Comparison of ENCODE assay signal across 28 cellular contexts in the genomic region with DNA sequence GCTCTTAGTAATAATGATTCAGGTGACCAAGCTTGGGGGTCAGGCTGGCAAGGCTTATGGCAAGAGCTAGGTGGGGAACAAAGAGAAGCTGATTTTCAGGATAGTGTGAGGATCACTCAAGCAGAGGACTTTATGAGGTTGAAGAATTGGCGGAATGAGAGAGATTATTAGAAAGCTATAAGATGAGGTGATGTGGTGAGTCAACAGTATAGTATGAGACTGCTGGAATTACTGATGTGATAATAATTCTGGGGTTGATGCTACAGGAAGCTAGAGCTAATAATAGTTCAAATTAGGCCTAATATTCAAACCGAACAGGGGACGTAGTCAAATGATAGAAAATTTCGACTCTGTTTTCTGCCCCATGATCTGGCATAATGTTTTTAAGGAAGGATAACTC.
DNase-seq lines count a peak whose midpoint lies in the region; FAIRE-seq and TF ChIP-seq lines count a peak whose summit lies in the region.
"Had no signal": no experiment of that assay in that cellular context is flagged by ENCODE, and none has a peak within 500 bp of the region (broad histone marks: within the 10 kb centered on the region; RNA-seq: fewer than 3 reads in every experiment).

No MANE protein-coding gene starts in this region.

- H3K14ac ChIP-seq in mesenchymal stem cell (ENCODE audit: low read length in 2 of 2): no peak overlapping the region

- POLR2A ChIA-PET in endothelial cell of umbilical vein (lab: Charles Lee): no interaction called here

- dilution Hi-C loops in endothelial cell of umbilical vein (cut with MboI; ENCODE audit: extremely low pct_ligation_motif_present, low sequenced_read_pairs): no loop called here

- H3K9me3 Mint-ChIP-seq in type B pancreatic cell: no peaks in the 10 kb centered on the region

- no peaks in the 10 kb centered on the region for H4K20me1 ChIP-seq in endothelial cell of umbilical vein (replicated peaks; ENCODE audit: control insufficient read depth, extremely low read depth, insufficient read depth, low read length)

- no peak overlapping the region for H2AK5ac ChIP-seq in mesenchymal stem cell (ENCODE audit: low read length, severe bottlenecking)

- no peaks in the 10 kb centered on the region for H3K79me1 ChIP-seq in mesenchymal stem cell (replicated peaks; ENCODE audit: low read length, poor library complexity, severe bottlenecking)

- H2BK5ac ChIP-seq in mesenchymal stem cell (ENCODE audit: low read depth, low read length, poor library complexity, severe bottlenecking): no peak overlapping the region

- no peak overlapping the region for H4K91ac ChIP-seq in mesenchymal stem cell (ENCODE audit: low read length)

- no TSS peak for BruUV-seq in endothelial cell of umbilical vein (replicated peaks; lab: Mats Ljungman, UMichigan)

- 82% methylated on average over 4 of the region's 4 CpGs for WGBS in mesenchymal stem cell

- H2AFZ ChIP-seq in endothelial cell of umbilical vein (ENCODE audit: low read depth, low read length): no peak overlapping the region
- H2AFZ ChIP-seq in mesenchymal stem cell (ENCODE audit: low read depth, low read length): no peak overlapping the region

- H3K9me3 ChIP-seq in endothelial cell of umbilical vein (replicated peaks; ENCODE audit: control insufficient read depth, insufficient read depth, low read length) (no peaks in the 10 kb centered on the region), mesenchymal stem cell (ENCODE audit: control insufficient read depth, low read length) (no peaks in the 10 kb centered on the region)
- H3K9me3 ChIP-seq: Caco-2, esophagus squamous epithelium, left lung, neutrophil, prostate gland, sigmoid colon, SJCRH30, tibial artery had no signal

- H3K23ac ChIP-seq in mesenchymal stem cell (ENCODE audit: low read length in 2 of 2): no peak overlapping the region

- H3K27ac Mint-ChIP-seq in type B pancreatic cell: no peak overlapping the region
- H3K27ac Mint-ChIP-seq: activated CD4-positive, alpha-beta T cell treated with anti-CD3 and anti-CD28 coated beads, Interleukin-2, amount 10 ng/mL, durations not matched to agents 7 days and 5 days; activated naive CD4-positive, alpha-beta T cell treated with anti-CD3 and anti-CD28 coated beads, Interleukin-2, amount 50 U/mL, for 72 hours; immature natural killer cell had no signal

- H3K18ac ChIP-seq in mesenchymal stem cell (ENCODE audit: low read depth in 1 of 2, low read length in 2 of 2): no peak overlapping the region

- no peak overlapping the region for H3K4ac ChIP-seq in mesenchymal stem cell (ENCODE audit: low read depth in 1 of 2, low read length in 2 of 2)

- no peak overlapping the region for H2BK15ac ChIP-seq in mesenchymal stem cell (ENCODE audit: low read depth, poor library complexity, severe bottlenecking)

- intact Hi-C loops in endothelial cell of umbilical vein (cut with micrococcal nuclease): loop anchor here (1.0 to 10.0 kb wide), 7 partner anchors 39 to 785 kb away; no protein-coding TSS in a partner anchor

- DNase-seq in M059J (ENCODE audit: low read depth) (peak; percentile 37), endothelial cell of umbilical vein (ENCODE audit: low read depth, low spot score) (peak; percentile 13), mesenchymal stem cell (peak; percentile 14), type B pancreatic cell (ENCODE audit: extremely low spot score, unreplicated experiment) (no peak), caudate nucleus (lab: John Stamatoyannopoulos, UW) (no peak), NCI-H1436 treated with DMSO at 0.1 percent for 48 hours (lab: John Stamatoyannopoulos, UW) (no peak), Ammon's horn (ENCODE audit: low spot score) (no peak)
- DNase-seq: activated CD4-positive, alpha-beta T cell treated with anti-CD3 and anti-CD28 coated beads, Interleukin-2, amount 10 ng/mL, durations not matched to agents 7 days and 5 days; C1 segment of cervical spinal cord; Caco-2; esophagus squamous epithelium; immature natural killer cell; left lung; mesendoderm; NCI-H1105; NCI-H187 treated with DMSO at 0.1 percent for 48 hours; NCI-H510A; RPMI8226; sigmoid colon; SJCRH30; stimulated activated CD4-positive, alpha-beta T cell treated with anti-CD3 and anti-CD28 coated beads, Interleukin-4, amount 100 ng/mL, for 24 hours; T1000; tibial artery; WERI-Rb-1 had no signal

- peak overlapping the region; percentile 34 for H3K4me3 Mint-ChIP-seq in type B pancreatic cell
- H3K4me3 Mint-ChIP-seq: activated CD4-positive, alpha-beta T cell treated with anti-CD3 and anti-CD28 coated beads, Interleukin-2, amount 10 ng/mL, durations not matched to agents 7 days and 5 days; immature natural killer cell had no signal

- no peak overlapping the region for H2BK12ac ChIP-seq in mesenchymal stem cell (ENCODE audit: low read length in 2 of 2)

- CTCF ChIA-PET in endothelial cell of umbilical vein (lab: Charles Lee): interaction anchor here (0.7 to 3.0 kb wide), 3 partner anchors 9 to 678 kb away, joined by 4 to 24 read pairs (median 7); no protein-coding TSS in a partner anchor

- H3K36me3 Mint-ChIP-seq in type B pancreatic cell: no peaks in the 10 kb centered on the region
- H3K36me3 Mint-ChIP-seq: immature natural killer cell had no signal

- FAIRE-seq in endothelial cell of umbilical vein (lab: Jason Lieb, UNC): no peak
- FAIRE-seq: H1 had no signal

- H3K4me1 ChIP-seq in endothelial cell of umbilical vein (ENCODE audit: control insufficient read depth, extremely low read depth, insufficient read depth, low read length) (peaks cover 21% of the 10 kb centered on the region), mesenchymal stem cell (ENCODE audit: control insufficient read depth, insufficient read depth, low read depth, low read length) (peaks cover 7% of the 10 kb centered on the region)
- H3K4me1 ChIP-seq: Caco-2, SJCRH30 had no signal

- H2BK120ac ChIP-seq in mesenchymal stem cell (ENCODE audit: low read depth, low read length): no peak overlapping the region

- no peaks in the 10 kb centered on the region for H3K79me2 ChIP-seq in endothelial cell of umbilical vein (ENCODE audit: control insufficient read depth, insufficient read depth, low read length)

- H3K4me1 Mint-ChIP-seq in type B pancreatic cell (ENCODE audit: unreplicated experiment): peaks cover 19% of the 10 kb centered on the region
- H3K4me1 Mint-ChIP-seq: activated CD4-positive, alpha-beta T cell treated with anti-CD3 and anti-CD28 coated beads, Interleukin-2, amount 10 ng/mL, durations not matched to agents 7 days and 5 days; immature natural killer cell had no signal

- H4K8ac ChIP-seq in mesenchymal stem cell (ENCODE audit: low read length): no peak overlapping the region

- H3K36me3 ChIP-seq in endothelial cell of umbilical vein (ENCODE audit: control insufficient read depth in 2 of 2, extremely low read depth in 1 of 2, insufficient read depth in 2 of 2, low read length in 2 of 2): no peaks in the 10 kb centered on the region
- H3K36me3 ChIP-seq in mesenchymal stem cell (ENCODE audit: control insufficient read depth in 1 of 2, insufficient read depth in 2 of 2, low read depth in 1 of 2, low read length in 2 of 2): no peaks in the 10 kb centered on the region
- H3K36me3 ChIP-seq: esophagus squamous epithelium, left lung, neutrophil, prostate gland, sigmoid colon, SJCRH30, tibial artery, WERI-Rb-1 had no signal

- peak overlapping the region; percentile 75 for H3K27ac ChIP-seq in endothelial cell of umbilical vein (ENCODE audit: insufficient read depth, low read depth, low read length)
- no peak overlapping the region for H3K27ac ChIP-seq in mesenchymal stem cell (ENCODE audit: low read length, poor library complexity, severe bottlenecking)
- no peak overlapping the region for H3K27ac ChIP-seq in caudate nucleus (ENCODE audit: low read depth, low read length)
- H3K27ac ChIP-seq: esophagus squamous epithelium, left lung, neutrophil, prostate gland, sigmoid colon, SJCRH30, tibial artery, WERI-Rb-1 had no signal

- no peak for TF ChIP-seq POLR2A in endothelial cell of umbilical vein (IDR thresholded peaks at IDR 0.05; ENCODE audit: low read depth, low read length)

- no peaks in the 10 kb centered on the region for H3K27me3 ChIP-seq in endothelial cell of umbilical vein (ENCODE audit: control insufficient read depth in 2 of 2, insufficient read depth in 2 of 2, low read length in 2 of 2)
- peaks cover 0 to 4% of the 10 kb centered on the region in 2 experiments for H3K27me3 ChIP-seq in mesenchymal stem cell (ENCODE audit: control insufficient read depth in 1 of 2, insufficient read depth in 1 of 2, low read length in 2 of 2)
- H3K27me3 ChIP-seq: sigmoid colon, SJCRH30 had no signal

- H3K9me1 ChIP-seq in endothelial cell of umbilical vein (replicated peaks; ENCODE audit: control insufficient read depth, extremely low read depth, insufficient read depth, low read length): no peaks in the 10 kb centered on the region

- H3K9ac ChIP-seq in endothelial cell of umbilical vein (replicated peaks; ENCODE audit: extremely low read depth, insufficient read depth, low read length): peak overlapping the region; percentile 60
- H3K9ac ChIP-seq in mesenchymal stem cell (ENCODE audit: low read length): no peak overlapping the region

- peaks cover 30% of the 10 kb centered on the region for H3K27me3 Mint-ChIP-seq in type B pancreatic cell

- TF ChIP-seq CTCF in endothelial cell of umbilical vein (IDR thresholded peaks at IDR 0.05; ENCODE audit: extremely low read depth in 1 of 2, insufficient read depth in 1 of 2, low read depth in 1 of 2, low read length in 2 of 2) (no peak), type B pancreatic cell (conservative IDR thresholded peaks at IDR 0.05) (no peak)

- peak overlapping the region; percentile 45 for H3K4me2 ChIP-seq in endothelial cell of umbilical vein (ENCODE audit: insufficient read depth, low read length)
- H3K4me2 ChIP-seq in mesenchymal stem cell (ENCODE audit: low read length, poor library complexity, severe bottlenecking): no peak overlapping the region

- H3K4me3 ChIP-seq in endothelial cell of umbilical vein (replicated peaks in 1 of 3; ENCODE audit: insufficient read depth in 1 of 3, low read depth in 1 of 3, low read length in 3 of 3) (no peak overlapping the region), mesenchymal stem cell (ENCODE audit: insufficient read depth in 1 of 2, low read depth in 1 of 2, low read length in 2 of 2) (no peak overlapping the region)
- H3K4me3 ChIP-seq: esophagus squamous epithelium, left lung, prostate gland, sigmoid colon, SJCRH30, tibial artery had no signal

TF ChIP-seq in endothelial cell of umbilical vein, 7 proteins besides CTCF, POLR2A, EP300 and RAD21:
- no peak for TF ChIP-seq EZH2 (IDR thresholded peaks at IDR 0.05; ENCODE audit: borderline replicate concordance, low read depth, low read length, severe bottlenecking)
- peak; percentile 55 for TF ChIP-seq JUN (IDR thresholded peaks at IDR 0.05; ENCODE audit: borderline replicate concordance, insufficient read depth, insufficient read length, low read depth)

Comparison
In these comparisons a context has a peak if more than half of its experiments do, and no peak if none do; other contexts are left out.
1. DNase-seq: peak in M059J (single experiment), endothelial cell of umbilical vein (single experiment) and mesenchymal stem cell (single experiment); none in type B pancreatic cell (single experiment), caudate nucleus (0 of 61), NCI-H1436 treated with DMSO at 0.1 percent for 48 hours (single experiment) and Ammon's horn (single experiment).